8 cellular contexts compared by ENCODE assay signal in the genomic region with DNA sequence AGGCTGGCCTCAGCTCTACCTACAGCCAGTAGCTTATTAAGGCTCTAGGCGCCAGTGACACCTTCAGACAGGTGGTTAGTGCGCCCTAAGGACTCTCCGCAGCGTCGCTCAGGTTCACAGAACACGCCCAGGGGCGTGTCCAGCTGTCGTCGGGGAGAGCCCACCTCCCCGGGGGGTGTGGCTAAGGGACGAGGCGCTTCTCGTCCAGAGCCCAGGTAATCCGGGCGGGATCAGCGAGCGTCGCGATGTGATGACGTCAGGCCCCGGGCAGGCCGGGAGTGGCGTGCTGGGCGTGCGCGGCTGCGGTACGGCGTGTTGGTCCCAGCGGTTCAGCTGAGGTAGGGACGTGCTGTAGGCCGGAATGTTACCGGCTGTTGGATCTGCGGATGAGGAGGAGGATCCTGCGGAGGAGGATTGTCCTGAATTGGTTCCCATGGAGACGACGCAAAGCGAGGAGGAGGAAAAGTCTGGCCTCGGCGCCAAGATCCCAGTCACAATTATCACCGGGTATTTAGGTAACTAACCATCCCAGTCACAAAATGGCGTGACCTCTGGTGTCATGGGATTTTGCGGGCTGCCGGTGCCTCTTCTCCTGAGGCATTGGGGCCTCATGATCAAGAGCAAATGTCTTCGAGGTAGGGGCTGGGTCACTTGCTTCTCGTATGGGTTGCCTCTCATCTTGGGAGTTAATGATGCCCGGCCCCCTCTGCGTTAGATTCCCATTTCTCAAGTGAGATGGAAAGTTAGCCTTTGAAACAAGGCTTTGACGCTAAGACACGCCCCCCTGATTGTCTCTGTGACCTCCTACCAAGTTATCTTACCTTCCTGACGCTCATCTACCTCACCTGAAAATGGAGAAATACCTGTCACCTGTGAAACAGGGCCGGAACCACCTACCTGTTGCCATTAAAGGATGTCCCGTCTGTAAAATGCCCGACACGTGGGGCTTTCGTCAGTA. TPM values are rescaled to one million over a fixed set of nuclear protein-coding genes. Genes with fewer than 3 reads are reported as not detected.
DNase-seq lines count a peak whose midpoint lies in the region; ATAC-seq and TF ChIP-seq lines count a peak whose summit lies in the region.
"Not testable (repeated sequence)": the region's sequence is repeated elsewhere in the genome, so short reads cannot be mapped to it uniquely, and the experiment has no call there.

Gene ZNG1B, plus strand, starts transcription at position 184 of the 958 bp plus-strand sequence. Its CDS starts 178 bp downstream, at position 362.

- peak; percentile 40 for DNase-seq in GM23248
- DNase-seq in activated T-cell treated with anti-CD3 and anti-CD28 coated beads for 1 hour (ENCODE audit: low read depth) = peak; percentile 64
- not testable (repeated sequence) for DNase-seq in cerebellum (ENCODE audit: low spot score)
- DNase-seq in left cardiac atrium = peak; percentile 76
- peak; percentile 86 for DNase-seq in natural killer cell treated with Interleukin-12 subunit alpha and Interleukin-12 subunit beta and Interleukin-15 and Interleukin-18, amount 100 ng/mL, for 72 hours (ENCODE audit: low spot score)
- peak; percentile 78 for DNase-seq in stimulated activated CD4-positive, alpha-beta T cell treated with anti-CD3 and anti-CD28 coated beads, Interleukin-2, amount 100 ng/mL, for 4 hours (ENCODE audit: low read depth)
- peak in 1 of 2 donors; percentile 25 for DNase-seq in vagina (ENCODE audit: extremely low spot score in 2 of 2)

- peak; percentile 40 for TF ChIP-seq POLR2A in Raji (IDR thresholded peaks at IDR 0.05; ENCODE audit: insufficient read depth, low read depth, low read length)
- TF ChIP-seq POLR2A in vagina (IDR thresholded peaks at IDR 0.05) = not testable (repeated sequence)

- intact Hi-C loops in left cardiac atrium (cut with DNase I); vagina (cut with DNase I): not testable (repeated sequence)

- H3K4me2 ChIP-seq in GM23248 (ENCODE audit: unreplicated experiment) = peak within 1 kb of the TSS; percentile 86

- not testable (repeated sequence) for H3K36me3 Mint-ChIP-seq in natural killer cell treated with Interleukin-12 subunit alpha and Interleukin-12 subunit beta and Interleukin-15 and Interleukin-18, amount 100 ng/mL, for 72 hours

- H3K9me3 Mint-ChIP-seq in natural killer cell treated with Interleukin-12 subunit alpha and Interleukin-12 subunit beta and Interleukin-15 and Interleukin-18, amount 100 ng/mL, for 72 hours = not testable (repeated sequence)

- peak within 1 kb of the TSS; percentile 89 for H3K4me3 Mint-ChIP-seq in natural killer cell treated with Interleukin-12 subunit alpha and Interleukin-12 subunit beta and Interleukin-15 and Interleukin-18, amount 100 ng/mL, for 72 hours

- not testable (repeated sequence) for H3F3A ChIP-seq in GM23248 (ENCODE audit: insufficient read depth)

- not testable (repeated sequence) for ATAC-seq in left cardiac atrium; natural killer cell treated with Interleukin-12 subunit alpha and Interleukin-12 subunit beta and Interleukin-15 and Interleukin-18, amount 100 ng/mL, for 72 hours

- 0 to 1% methylated on average over 33 to 34 of the region's 56 CpGs for WGBS in GM23248 (ENCODE audit: low coverage in 1 of 2, low lambda C conversion rate in 2 of 2, missing lambda C conversion rate in 2 of 2), 2 experiments

- not testable (repeated sequence) for H3K79me2 ChIP-seq in GM23248 (ENCODE audit: insufficient read depth)

- H3K27me3 Mint-ChIP-seq in natural killer cell treated with Interleukin-12 subunit alpha and Interleukin-12 subunit beta and Interleukin-15 and Interleukin-18, amount 100 ng/mL, for 72 hours = not testable (repeated sequence)

- H3K9me2 ChIP-seq in GM23248 (ENCODE audit: insufficient read depth) = not testable (repeated sequence)

- H3K4me1 Mint-ChIP-seq in natural killer cell treated with Interleukin-12 subunit alpha and Interleukin-12 subunit beta and Interleukin-15 and Interleukin-18, amount 100 ng/mL, for 72 hours (ENCODE audit: low read depth in 2 of 2) = not testable (repeated sequence)

- H3K36me3 ChIP-seq in GM23248 (ENCODE audit: low read depth); vagina: not testable (repeated sequence)

- peak within 1 kb of the TSS; percentile 81 to 85 for H3K27ac Mint-ChIP-seq in natural killer cell treated with Interleukin-12 subunit alpha and Interleukin-12 subunit beta and Interleukin-15 and Interleukin-18, amount 100 ng/mL, for 72 hours

- H3K27me3 ChIP-seq in GM23248 (replicated peaks; ENCODE audit: insufficient read depth); vagina: not testable (repeated sequence)

- peak within 1 kb of the TSS; percentile 58 for H3K27ac ChIP-seq in GM23248
- peak within 1 kb of the TSS; percentile 73 for H3K27ac ChIP-seq in vagina

- H3K4me1 ChIP-seq in GM23248 (ENCODE audit: insufficient read depth); vagina: not testable (repeated sequence)

- not testable (repeated sequence) for H3K9me3 ChIP-seq in GM23248 (ENCODE audit: low read depth); vagina

- H4K20me1 ChIP-seq in GM23248 (ENCODE audit: insufficient read depth) = not testable (repeated sequence)

- TF ChIP-seq CTCF in vagina (IDR thresholded peaks at IDR 0.05) = not testable (repeated sequence)

- peak within 1 kb of the TSS; percentile 77 for H3K4me3 ChIP-seq in GM23248
- peak within 1 kb of the TSS; percentile 41 to 46 for H3K4me3 ChIP-seq in vagina

- H2AFZ ChIP-seq in GM23248 = peak within 1 kb of the TSS; percentile 80

- H3K9ac ChIP-seq in GM23248 = peak within 1 kb of the TSS; percentile 87

- in situ Hi-C loops in GM23248 (cut with MboI) = not testable (repeated sequence)

RNA-seq across cellular contexts. Expression of gene ZNG1B, which starts in this region (rescaled TPM):
- total RNA-seq in GM23248 (2014; rRNA removed; shearing (Covaris generic)) = 22.1 and 37.8 TPM in 2 replicates
- polyA plus RNA-seq in GM23248 (2016; fragmentation: Nextera tagmentation; extraction: Ambion mirVana) = 69.2 and 73.5 TPM in 2 replicates
- total RNA-seq in cerebellum (39.5 TPM), left cardiac atrium (10 to 100 TPM; 28.2 to 28.9 TPM), vagina (19.2 TPM)
- 10 to 100 TPM; 36.6 to 47.7 TPM for total RNA-seq in natural killer cell treated with Interleukin-12 subunit alpha and Interleukin-12 subunit beta and Interleukin-15 and Interleukin-18, amount 100 ng/mL, for 72 hours
